ENCODE assay signal across 1 cellular context in the genomic region with DNA sequence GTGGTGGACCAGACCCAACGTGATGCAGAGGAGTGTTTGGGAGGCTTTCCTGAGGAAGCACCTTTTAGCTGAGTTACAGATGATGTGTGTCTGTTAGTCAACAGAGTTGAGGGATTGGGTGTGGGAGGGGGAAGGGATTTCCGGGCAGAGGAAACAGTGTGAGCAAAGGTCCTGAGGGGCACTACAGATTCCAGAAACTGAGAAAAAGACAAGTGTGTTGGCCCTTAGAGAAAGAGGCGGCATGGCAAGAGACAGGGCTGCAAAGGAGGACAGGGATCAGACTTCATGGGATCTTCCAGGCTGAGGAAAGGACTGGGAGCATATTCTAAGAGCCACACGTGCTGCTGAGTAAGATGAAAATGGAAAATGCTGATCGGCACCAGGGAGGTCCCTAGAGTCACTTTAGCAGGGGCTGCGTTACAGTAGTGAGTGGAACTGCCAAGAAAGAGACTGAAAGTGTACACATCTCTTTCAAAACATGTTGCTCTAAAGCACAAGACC.
TF ChIP-seq lines count a peak whose summit lies in the region.

No MANE protein-coding gene starts in this region.

TF ChIP-seq in K562, 482 proteins besides CTCF, POLR2A, EP300 and RAD21:
- TF ChIP-seq, protein P1, sequence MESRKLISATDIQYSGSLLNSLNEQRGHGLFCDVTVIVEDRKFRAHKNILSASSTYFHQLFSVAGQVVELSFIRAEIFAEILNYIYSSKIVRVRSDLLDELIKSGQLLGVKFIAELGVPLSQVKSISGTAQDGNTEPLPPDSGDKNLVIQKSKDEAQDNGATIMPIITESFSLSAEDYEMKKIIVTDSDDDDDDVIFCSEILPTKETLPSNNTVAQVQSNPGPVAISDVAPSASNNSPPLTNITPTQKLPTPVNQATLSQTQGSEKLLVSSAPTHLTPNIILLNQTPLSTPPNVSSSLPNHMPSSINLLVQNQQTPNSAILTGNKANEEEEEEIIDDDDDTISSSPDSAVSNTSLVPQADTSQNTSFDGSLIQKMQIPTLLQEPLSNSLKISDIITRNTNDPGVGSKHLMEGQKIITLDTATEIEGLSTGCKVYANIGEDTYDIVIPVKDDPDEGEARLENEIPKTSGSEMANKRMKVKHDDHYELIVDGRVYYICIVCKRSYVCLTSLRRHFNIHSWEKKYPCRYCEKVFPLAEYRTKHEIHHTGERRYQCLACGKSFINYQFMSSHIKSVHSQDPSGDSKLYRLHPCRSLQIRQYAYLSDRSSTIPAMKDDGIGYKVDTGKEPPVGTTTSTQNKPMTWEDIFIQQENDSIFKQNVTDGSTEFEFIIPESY (CRISPR knock-in tag; IDR thresholded peaks at IDR 0.05) = no peak
- TF ChIP-seq ZBED1 (IDR thresholded peaks at IDR 0.05) (no peak), EP400 (IDR thresholded peaks at IDR 0.05) (0 out of 2 replicates have a peak, but pooled peaks have one; percentile 9), C11orf30 (IDR thresholded peaks at IDR 0.05; ENCODE audit: low read depth) (0 out of 2 replicates have a peak, but pooled peaks have one; percentile 39), HDAC6 (IDR thresholded peaks at IDR 0.05; ENCODE audit: low read depth, low read length) (no peak), ETV1 (tag; conservative IDR thresholded peaks at IDR 0.05; ENCODE audit: low read depth) (0 out of 2 replicates have a peak, but pooled peaks have one; percentile 26), POLR2B (IDR thresholded peaks at IDR 0.05; ENCODE audit: low read depth, partially characterized antibody) (no peak)
